Comparison of ENCODE assay signal across 10 cellular contexts in genomic region chr2:138512672-138513071, GRCh38.
"Had no signal": no experiment of that assay in that cellular context is flagged by ENCODE, and none has a peak within 500 bp of the region (broad histone marks: within the 10 kb centered on the region; RNA-seq: fewer than 3 reads in every experiment).

No MANE protein-coding gene starts in this region.

- H3K4me3 Mint-ChIP-seq: activated CD8-positive, alpha-beta memory T cell treated with anti-CD3 and anti-CD28 coated beads, Interleukin-2, amount 10 ng/mL, durations not matched to agents 7 days and 5 days; activated T-cell treated with anti-CD3 and anti-CD28 coated beads, Interleukin-2, amount 50 U/mL, for 24 hours; neural crest cell had no signal

- ATAC-seq: activated CD8-positive, alpha-beta memory T cell treated with anti-CD3 and anti-CD28 coated beads, Interleukin-2, amount 10 ng/mL, durations not matched to agents 7 days and 5 days; activated naive CD4-positive, alpha-beta T cell treated with anti-CD3 and anti-CD28 coated beads, Interleukin-2, amount 50 U/mL, for 72 hours had no signal

- H3K27ac Mint-ChIP-seq: activated CD8-positive, alpha-beta memory T cell treated with anti-CD3 and anti-CD28 coated beads, Interleukin-2, amount 10 ng/mL, durations not matched to agents 7 days and 5 days; activated naive CD4-positive, alpha-beta T cell treated with anti-CD3 and anti-CD28 coated beads, Interleukin-2, amount 50 U/mL, for 72 hours; activated T-cell treated with anti-CD3 and anti-CD28 coated beads, Interleukin-2, amount 50 U/mL, for 24 hours had no signal

- H3K27me3 Mint-ChIP-seq: activated CD8-positive, alpha-beta memory T cell treated with anti-CD3 and anti-CD28 coated beads, Interleukin-2, amount 10 ng/mL, durations not matched to agents 7 days and 5 days; activated T-cell treated with anti-CD3 and anti-CD28 coated beads, Interleukin-2, amount 50 U/mL, for 24 hours had no signal

- H3K27ac ChIP-seq: brain microvascular endothelial cell, hepatocyte, vagina had no signal

- H3K9me3 ChIP-seq: vagina had no signal

- H2AFZ ChIP-seq: hepatocyte had no signal

- H3K36me3 ChIP-seq: brain microvascular endothelial cell, vagina had no signal

- H3K27me3 ChIP-seq: brain microvascular endothelial cell, hepatocyte, vagina had no signal

- H3K4me3 ChIP-seq: hepatocyte, vagina had no signal

- H3K4me2 ChIP-seq: hepatocyte had no signal

- DNase-seq: activated CD8-positive, alpha-beta memory T cell treated with anti-CD3 and anti-CD28 coated beads, Interleukin-2, amount 10 ng/mL, durations not matched to agents 7 days and 5 days; activated effector memory CD4-positive, alpha-beta T cell treated with Interleukin-2 at 50 U/mL for 16 hours; activated T-cell treated with anti-CD3 and anti-CD28 coated beads, Interleukin-2, amount 50 U/mL, for 24 hours; amygdala; brain microvascular endothelial cell; stimulated activated CD4-positive, alpha-beta T cell treated with anti-CD3 and anti-CD28 coated beads, Interleukin-2, amount 100 ng/mL, for 48 hours had no signal
